Comparison of ENCODE assay signal across 1 cellular context in the genomic region with DNA sequence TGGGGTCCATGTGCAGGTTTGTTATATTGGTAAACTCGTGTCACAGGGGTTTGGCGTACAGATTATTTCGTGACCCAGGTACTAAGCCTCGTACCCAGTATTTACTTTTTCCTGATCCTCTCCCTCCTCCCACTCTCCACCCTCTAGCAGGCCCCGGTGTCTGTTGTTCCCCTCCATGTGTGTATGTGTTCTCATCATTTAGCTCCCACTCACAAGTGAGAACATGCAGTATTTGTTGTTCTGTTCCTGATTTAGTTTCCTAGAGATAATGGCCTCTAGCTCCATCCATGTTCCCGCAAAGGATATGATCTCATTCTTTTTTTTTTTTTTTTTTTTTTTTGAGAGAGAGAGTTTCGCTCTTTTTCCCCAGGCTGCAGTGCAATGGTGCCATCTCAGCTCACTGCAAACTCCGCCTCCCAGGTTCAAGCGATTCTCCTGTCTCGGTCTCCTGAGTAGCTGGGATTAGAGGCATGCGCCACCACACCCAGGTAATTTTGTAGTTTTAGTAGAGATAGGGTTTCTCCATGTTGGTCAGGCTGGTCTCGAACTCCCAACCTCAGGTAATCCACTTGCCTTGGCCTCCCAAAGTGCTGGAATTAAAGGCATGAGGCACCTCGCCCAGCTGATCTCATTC.
A peak's percentile ranks its signal among the peaks of the same experiment; 100 is the strongest.
TF ChIP-seq lines count a peak whose summit lies in the region.

No MANE protein-coding gene starts in this region.

TF ChIP-seq in HepG2, 621 proteins besides CTCF, POLR2A, EP300 and RAD21:
- TF ChIP-seq ZNF263 (CRISPR knock-in tag; IDR thresholded peaks at IDR 0.05): peak; percentile 61; the same call in 1 of the 2 replicates
